ENCODE assay signal across 14 cellular contexts in genomic region chr12:89875809-89876208, GRCh38.
A peak's percentile ranks its signal among the peaks of the same experiment; 100 is the strongest.
DNase-seq lines count a peak whose midpoint lies in the region; ATAC-seq and TF ChIP-seq lines count a peak whose summit lies in the region.
"Had no signal": no experiment of that assay in that cellular context is flagged by ENCODE, and none has a peak within 500 bp of the region (broad histone marks: within the 10 kb centered on the region; RNA-seq: fewer than 3 reads in every experiment).

No MANE protein-coding gene starts in this region.

- H3K4me1 ChIP-seq in psoas muscle: no peaks in the 10 kb centered on the region

- peaks cover 3% of the 10 kb centered on the region for H3K9me3 ChIP-seq in psoas muscle

- TF ChIP-seq CTCF in psoas muscle (IDR thresholded peaks at IDR 0.05): no peak

- DNase-seq in NCI-H82 (lab: John Stamatoyannopoulos, UW): peak; percentile 6
- DNase-seq in NCI-H82 treated with DMSO at 0.1 percent for 48 hours (lab: John Stamatoyannopoulos, UW; ENCODE audit: unreplicated experiment): no peak
- DNase-seq in OCI-M1 (lab: John Stamatoyannopoulos, UW): peak; percentile 10
- DNase-seq in psoas muscle: no peak
- DNase-seq in activated gamma-delta T cell treated with Interleukin-2 at 50 U/mL for 16 hours: no peak
- DNase-seq: C1 segment of cervical spinal cord; Calu3; CD4-positive, alpha-beta T cell; DMS153; DMS79 treated with DMSO at 0.1 percent for 48 hours; H7 had no signal

- no peaks in the 10 kb centered on the region for H3K36me3 ChIP-seq in psoas muscle (ENCODE audit: insufficient read depth in 1 of 2, low read depth in 1 of 2)

- no peak overlapping the region for H3K27ac ChIP-seq in psoas muscle

- intact Hi-C loops in psoas muscle (cut with DNase I): no loop called here

- no peak for TF ChIP-seq EP300 in Ishikawa (IDR thresholded peaks at IDR 0.05; ENCODE audit: borderline replicate concordance)

- no peak overlapping the region for H3K4me3 ChIP-seq in psoas muscle
- H3K4me3 ChIP-seq: GM23338 had no signal

- H3K27me3 ChIP-seq in psoas muscle (ENCODE audit: insufficient read depth in 3 of 3, low read length in 2 of 3): no peaks in the 10 kb centered on the region

- no peak for TF ChIP-seq RAD21 in Ishikawa (IDR thresholded peaks at IDR 0.05; ENCODE audit: low read depth)

- 21 to 39% (median 24%) methylated on average over 1 of the region's 1 CpG for WGBS in psoas muscle, 3 donors

- no peak for ATAC-seq in psoas muscle
- ATAC-seq in HG03196 (IDR thresholded peaks at IDR 0.05; ENCODE audit: unreplicated experiment): no peak
- ATAC-seq: GM23338 had no signal

TF ChIP-seq in Ishikawa, 13 proteins besides CTCF, POLR2A, EP300 and RAD21:
- no peak for TF ChIP-seq EGR1 (IDR thresholded peaks at IDR 0.05)
- peak; percentile 39; the same call in 1 of the 2 replicates for TF ChIP-seq NFIC (IDR thresholded peaks at IDR 0.05)

Comparison
In these comparisons a context has a peak if more than half of its experiments do, and no peak if none do; other contexts are left out.
1. DNase-seq: peak in NCI-H82 (single experiment) and OCI-M1 (single experiment); none in NCI-H82 treated with DMSO at 0.1 percent for 48 hours (single experiment), psoas muscle (0 of 2) and activated gamma-delta T cell treated with Interleukin-2 at 50 U/mL for 16 hours (single experiment).